ENCODE assay signal across 7 cellular contexts in genomic region chr12:104237930-104238329, GRCh38.
"Had no signal": no experiment of that assay in that cellular context is flagged by ENCODE, and none has a peak within 500 bp of the region (broad histone marks: within the 10 kb centered on the region; RNA-seq: fewer than 3 reads in every experiment).

No MANE protein-coding gene starts in this region.

- H3K4me2 ChIP-seq: KMS-11 had no signal

- H2AFZ ChIP-seq: GM23248 had no signal

- DNase-seq: GM23248, GOT3, H7, HCEC 1CT, KBM-7 had no signal

- H3K4me3 ChIP-seq: GM23248 had no signal

- FAIRE-seq: HTR-8/SVneo had no signal

- H3K9ac ChIP-seq: GM23248, KMS-11 had no signal

- H3K27ac ChIP-seq: GM23248, KMS-11 had no signal
